11 cellular contexts compared by ENCODE assay signal in genomic region chr15:71011503-71012155, GRCh38.
DNase-seq lines count a peak whose midpoint lies in the region; ATAC-seq, FAIRE-seq and TF ChIP-seq lines count a peak whose summit lies in the region.
"Had no signal": no experiment of that assay in that cellular context is flagged by ENCODE, and none has a peak within 500 bp of the region (broad histone marks: within the 10 kb centered on the region; RNA-seq: fewer than 3 reads in every experiment).

No MANE protein-coding gene starts in this region.

- no peaks in the 10 kb centered on the region for H3K9me3 ChIP-seq in neural progenitor cell (ENCODE audit: low read depth)

- H3K9me3 Mint-ChIP-seq in neural progenitor cell: no peaks in the 10 kb centered on the region
- H3K9me3 Mint-ChIP-seq: activated naive CD4-positive, alpha-beta T cell treated with anti-CD3 and anti-CD28 coated beads, Interleukin-2, amount 50 U/mL, for 24 hours; stimulated activated naive B cell treated with anti-CD40 and anti-IgM and Interleukin-4, amounts not matched to agents 10 μg/mL and 1 μg/mL and 100 μg/mL, for 72 hours had no signal

- FAIRE-seq in endometrium (lab: Jason Lieb, UNC): peak; percentile 91

- peaks cover 1% of the 10 kb centered on the region for H3K36me3 Mint-ChIP-seq in neural progenitor cell
- H3K36me3 Mint-ChIP-seq: activated naive CD4-positive, alpha-beta T cell treated with anti-CD3 and anti-CD28 coated beads, Interleukin-2, amount 50 U/mL, for 24 hours; CD4-positive, CD25-positive, alpha-beta regulatory T cell; stimulated activated naive B cell treated with anti-CD40 and anti-IgM and Interleukin-4, amounts not matched to agents 10 μg/mL and 1 μg/mL and 100 μg/mL, for 72 hours had no signal

- H3K27me3 ChIP-seq in neural progenitor cell: no peaks in the 10 kb centered on the region

- TF ChIP-seq CTCF in neural progenitor cell (IDR thresholded peaks at IDR 0.05): peak; percentile 88

- no peak for ATAC-seq in HG03521 (IDR thresholded peaks at IDR 0.05; ENCODE audit: unreplicated experiment)
- ATAC-seq in HG02885 (IDR thresholded peaks at IDR 0.05; ENCODE audit: poor library complexity, unreplicated experiment): no peak

- no peak overlapping the region for H3K4me2 ChIP-seq in neural progenitor cell

- H3K27me3 Mint-ChIP-seq in neural progenitor cell (ENCODE audit: insufficient read depth, low read depth): no peaks in the 10 kb centered on the region

- H3K27ac ChIP-seq in neural progenitor cell: no peak overlapping the region

- no peak overlapping the region for H3K9ac ChIP-seq in neural progenitor cell

- no peaks in the 10 kb centered on the region for H3K79me2 ChIP-seq in neural progenitor cell (ENCODE audit: low read depth)

- H3K4me1 ChIP-seq in neural progenitor cell: no peaks in the 10 kb centered on the region

- H3F3A ChIP-seq in neural progenitor cell (ENCODE audit: low read depth): no peaks in the 10 kb centered on the region

- H3K4me3 ChIP-seq in neural progenitor cell: no peak overlapping the region

- no peak overlapping the region for H2AFZ ChIP-seq in neural progenitor cell (replicated peaks)

- no peak overlapping the region for H3K27ac Mint-ChIP-seq in neural progenitor cell
- H3K27ac Mint-ChIP-seq: activated naive CD4-positive, alpha-beta T cell treated with anti-CD3 and anti-CD28 coated beads, Interleukin-2, amount 50 U/mL, for 24 hours; CD4-positive, CD25-positive, alpha-beta regulatory T cell; stimulated activated naive B cell treated with anti-CD40 and anti-IgM and Interleukin-4, amounts not matched to agents 10 μg/mL and 1 μg/mL and 100 μg/mL, for 72 hours had no signal

- DNase-seq in NCI-H1105 treated with DMSO at 0.1 percent for 48 hours (lab: John Stamatoyannopoulos, UW) (peak; percentile 46), NCI-H1105 (lab: John Stamatoyannopoulos, UW) (no peak), NCI-H524 treated with DMSO at 0.1 percent for 48 hours (lab: John Stamatoyannopoulos, UW) (peak; percentile 22), neural progenitor cell (ENCODE audit: low spot score) (peak; percentile 51)
- DNase-seq in activated effector memory CD4-positive, alpha-beta T cell treated with Interleukin-2 at 50 U/mL for 16 hours: no peak
- DNase-seq: stimulated activated naive B cell treated with anti-CD40 and anti-IgM and Interleukin-4, amounts not matched to agents 10 μg/mL and 1 μg/mL and 100 μg/mL, for 72 hours had no signal

- H4K20me1 ChIP-seq in neural progenitor cell (ENCODE audit: low read depth): no peaks in the 10 kb centered on the region

- H3K36me3 ChIP-seq in neural progenitor cell: no peaks in the 10 kb centered on the region

- H3K4me3 Mint-ChIP-seq in neural progenitor cell: no peak overlapping the region
- H3K4me3 Mint-ChIP-seq: activated naive CD4-positive, alpha-beta T cell treated with anti-CD3 and anti-CD28 coated beads, Interleukin-2, amount 50 U/mL, for 24 hours; CD4-positive, CD25-positive, alpha-beta regulatory T cell; stimulated activated naive B cell treated with anti-CD40 and anti-IgM and Interleukin-4, amounts not matched to agents 10 μg/mL and 1 μg/mL and 100 μg/mL, for 72 hours had no signal

- no peaks in the 10 kb centered on the region for H3K4me1 Mint-ChIP-seq in neural progenitor cell
- H3K4me1 Mint-ChIP-seq: activated naive CD4-positive, alpha-beta T cell treated with anti-CD3 and anti-CD28 coated beads, Interleukin-2, amount 50 U/mL, for 24 hours; CD4-positive, CD25-positive, alpha-beta regulatory T cell had no signal

Comparison
In these comparisons a context has a peak if more than half of its experiments do, and no peak if none do; other contexts are left out.
1. DNase-seq: peak in NCI-H1105 treated with DMSO at 0.1 percent for 48 hours (single experiment), NCI-H524 treated with DMSO at 0.1 percent for 48 hours (single experiment) and neural progenitor cell (single experiment); none in NCI-H1105 (single experiment) and activated effector memory CD4-positive, alpha-beta T cell treated with Interleukin-2 at 50 U/mL for 16 hours (single experiment).